8 cellular contexts compared by ENCODE assay signal in the genomic region with DNA sequence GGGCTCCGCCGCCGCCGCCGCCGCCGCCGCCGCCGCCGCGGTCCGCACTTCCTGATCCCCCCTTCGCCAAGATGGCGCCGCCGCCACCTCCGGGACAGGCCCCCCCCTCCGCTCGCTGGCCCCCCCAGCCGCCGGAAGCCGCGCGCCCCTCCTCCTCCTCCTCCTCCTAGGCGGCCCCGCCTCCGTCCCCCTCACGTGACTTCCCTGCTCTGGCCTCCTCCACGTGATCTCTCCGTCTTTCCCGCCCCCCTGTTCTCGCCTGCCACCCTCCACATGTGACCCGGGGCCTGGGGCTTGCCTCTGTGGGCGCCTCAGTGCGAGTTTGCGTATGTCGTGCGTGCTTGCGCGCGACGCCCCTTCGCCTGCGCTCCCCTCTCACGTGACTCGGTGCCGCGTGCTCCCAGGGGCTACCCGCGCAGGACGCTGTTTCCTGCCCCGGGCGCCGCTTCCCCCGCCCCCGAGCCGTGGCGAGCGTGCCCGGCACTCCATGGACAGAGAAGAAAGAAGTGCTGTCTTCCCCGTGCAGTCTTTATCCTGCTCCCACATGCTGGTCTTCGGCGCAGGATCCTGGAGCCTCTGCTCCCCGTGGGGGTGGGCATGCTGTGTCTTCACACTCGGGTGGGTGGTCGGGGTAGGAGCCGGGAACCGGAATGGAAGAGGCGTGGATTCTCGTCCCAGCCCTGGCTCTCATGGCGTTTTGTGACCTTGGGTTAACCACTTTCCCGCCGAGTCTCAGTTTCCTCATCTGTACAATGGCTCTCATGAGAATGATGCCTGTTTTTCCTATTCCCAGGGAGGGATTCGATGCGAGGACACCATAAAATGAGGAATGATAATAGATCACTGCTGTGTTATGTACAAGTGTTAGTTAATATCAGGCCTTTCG. TPM values are rescaled to one million over a fixed set of nuclear protein-coding genes. Genes with fewer than 3 reads are reported as not detected.
A peak's percentile ranks its signal among the peaks of the same experiment; 100 is the strongest.
DNase-seq lines count a peak whose midpoint lies in the region; ATAC-seq and TF ChIP-seq lines count a peak whose summit lies in the region.

A gene (minus strand): TSS at position 53 of the 886 bp plus-strand sequence. CDS start 109 bp downstream, outside the sequence.

- no peaks in the 10 kb centered on the region for H3K27me3 Mint-ChIP-seq in activated T-cell treated with anti-CD3 and anti-CD28 coated beads, Interleukin-2, amount 50 U/mL, for 4 hours (ENCODE audit: low read depth)

- H3K4me3 ChIP-seq in Panc1 (ENCODE audit: low read depth in 2 of 2, low read length in 2 of 2) (peak within 1 kb of the TSS; percentile 81 to 98), esophagus (ENCODE audit: low read depth in 1 of 2, low read length in 2 of 2) (peak within 1 kb of the TSS; percentile 55 to 75), muscle layer of colon (ENCODE audit: low read depth in 1 of 2, low read length in 2 of 2) (peak within 1 kb of the TSS; percentile 40 to 89)

- TF ChIP-seq CTCF in Panc1 (IDR thresholded peaks at IDR 0.05), result no peak

- peaks cover 20% of the 10 kb centered on the region for H3K4me1 Mint-ChIP-seq in activated T-cell treated with anti-CD3 and anti-CD28 coated beads, Interleukin-2, amount 50 U/mL, for 4 hours (ENCODE audit: low read depth)

- H3K9me3 ChIP-seq in Panc1 (ENCODE audit: control insufficient read depth, insufficient read depth, low read depth, low read length) (no peaks in the 10 kb centered on the region), esophagus (ENCODE audit: control insufficient read depth in 2 of 2, insufficient read depth in 1 of 2, low read depth in 1 of 2, low read length in 1 of 2) (no peaks in the 10 kb centered on the region), muscle layer of colon (ENCODE audit: low read length) (no peaks in the 10 kb centered on the region)

- peak within 1 kb of the TSS; percentile 90 for H3K4me3 Mint-ChIP-seq in activated T-cell treated with anti-CD3 and anti-CD28 coated beads, Interleukin-2, amount 50 U/mL, for 4 hours

- peaks cover 14% of the 10 kb centered on the region for H3K4me1 ChIP-seq in Panc1 (ENCODE audit: control insufficient read depth, insufficient read depth, low read length)
- peaks cover 3 to 4% of the 10 kb centered on the region in 2 donors for H3K4me1 ChIP-seq in esophagus (ENCODE audit: control insufficient read depth in 2 of 2, insufficient read depth in 2 of 2, low read length in 1 of 2)
- peaks cover 32% of the 10 kb centered on the region for H3K4me1 ChIP-seq in muscle layer of colon (ENCODE audit: insufficient read depth, low read length)

- BruUV-seq in Panc1 (replicated peaks; lab: Mats Ljungman, UMichigan), result no TSS peak

- DNase-seq in DMS53 (lab: John Stamatoyannopoulos, UW), result peak; percentile 100
- DNase-seq in KG1 (lab: John Stamatoyannopoulos, UW), result peak; percentile 95
- peak; percentile 91 for DNase-seq in Panc1 (ENCODE audit: low read depth, low spot score)
- DNase-seq in activated T-cell treated with anti-CD3 and anti-CD28 coated beads, Interleukin-2, amount 50 U/mL, for 4 hours, result peak; percentile 99
- peak; percentile 99 for DNase-seq in stimulated activated CD8-positive, alpha-beta memory T cell treated with anti-CD3 and anti-CD28 coated beads, Interleukin-7, amount 100 ng/mL, for 24 hours (ENCODE audit: low read depth)

- H3K27ac ChIP-seq in Panc1 (ENCODE audit: low read length) (peak within 1 kb of the TSS; percentile 91), esophagus (ENCODE audit: low read depth in 2 of 2, low read length in 1 of 2) (peak within 1 kb of the TSS; percentile 87 to 96), muscle layer of colon (ENCODE audit: low read depth, low read length) (peak within 1 kb of the TSS; percentile 83)

- no peaks in the 10 kb centered on the region for H3K9me3 Mint-ChIP-seq in activated T-cell treated with anti-CD3 and anti-CD28 coated beads, Interleukin-2, amount 50 U/mL, for 4 hours

- H3K36me3 ChIP-seq in Panc1 (ENCODE audit: control insufficient read depth, insufficient read depth, low read length), result peaks cover 20% of the 10 kb centered on the region
- H3K36me3 ChIP-seq in esophagus (ENCODE audit: control insufficient read depth in 2 of 2, insufficient read depth in 2 of 2, low read length in 1 of 2), result peaks cover 10 to 12% of the 10 kb centered on the region in 2 donors
- peaks cover 23% of the 10 kb centered on the region for H3K36me3 ChIP-seq in muscle layer of colon (ENCODE audit: insufficient read depth, low read length)

- peaks cover 16% of the 10 kb centered on the region for H3K36me3 Mint-ChIP-seq in activated T-cell treated with anti-CD3 and anti-CD28 coated beads, Interleukin-2, amount 50 U/mL, for 4 hours (ENCODE audit: insufficient read depth)

- H3K9ac ChIP-seq in muscle layer of colon (ENCODE audit: low read length), result peak within 1 kb of the TSS; percentile 71

- POLR2A ChIA-PET in Panc1 (lab: Charles Lee), result no interaction called here

- in situ Hi-C loops in Panc1 (cut with HindIII; ENCODE audit: low pct_unique_long_range_greater_than_20kb, low sequenced_read_pairs), result no loop called here

- H3K27me3 ChIP-seq in Panc1 (ENCODE audit: control insufficient read depth, insufficient read depth, low read length) (no peaks in the 10 kb centered on the region), esophagus (ENCODE audit: control insufficient read depth in 1 of 2, insufficient read depth in 2 of 2, low read length in 2 of 2) (no peaks in the 10 kb centered on the region), muscle layer of colon (ENCODE audit: control insufficient read depth in 1 of 2, insufficient read depth in 2 of 2, low read length in 2 of 2) (no peaks in the 10 kb centered on the region)

- intact Hi-C loops in Panc1 (cut with micrococcal nuclease; ENCODE audit: unreplicated experiment), result no loop called here

- CTCF ChIA-PET in Panc1 (lab: Charles Lee), result interaction anchor here (0.7 to 1.5 kb wide), 8 partner anchors 9 to 492 kb away, joined by 3 to 11 read pairs (median 3); a partner anchor contains a TSS

- WGBS in esophagus, 2 donors, result 0 to 1% methylated on average over 61 to 75 of the region's 77 CpGs

- peak; percentile 87 for ATAC-seq in GM21723 (IDR thresholded peaks at IDR 0.05; ENCODE audit: unreplicated experiment)
- peak; percentile 96 for ATAC-seq in Panc1
- peak; percentile 94 to 95 for ATAC-seq in activated T-cell treated with anti-CD3 and anti-CD28 coated beads, Interleukin-2, amount 50 U/mL, for 4 hours

RNA-seq across cellular contexts. Expression of the gene that starts here (rescaled TPM):
- 96.0 TPM for total RNA-seq in Panc1 (2021; ENCODE audit: unreplicated experiment)
- 153 TPM for polyA plus RNA-seq in Panc1 (2012; ENCODE audit: insufficient read length)
- 100 to 1,000 TPM in 2 of 3 donors, 10 to 100 TPM in 1; 99.0 to 106 (median 103) TPM for total RNA-seq in activated T-cell treated with anti-CD3 and anti-CD28 coated beads, Interleukin-2, amount 50 U/mL, for 4 hours
- 10 to 100 TPM; 23.5 to 24.7 TPM for polyA plus RNA-seq in esophagus

Comparison
In these comparisons a context has a peak if more than half of its experiments do, and no peak if none do; other contexts are left out.
1. Peak in every context shown above with its lines: DNase-seq, ATAC-seq, H3K4me3 ChIP-seq and H3K27ac ChIP-seq.